In the genomic region with DNA sequence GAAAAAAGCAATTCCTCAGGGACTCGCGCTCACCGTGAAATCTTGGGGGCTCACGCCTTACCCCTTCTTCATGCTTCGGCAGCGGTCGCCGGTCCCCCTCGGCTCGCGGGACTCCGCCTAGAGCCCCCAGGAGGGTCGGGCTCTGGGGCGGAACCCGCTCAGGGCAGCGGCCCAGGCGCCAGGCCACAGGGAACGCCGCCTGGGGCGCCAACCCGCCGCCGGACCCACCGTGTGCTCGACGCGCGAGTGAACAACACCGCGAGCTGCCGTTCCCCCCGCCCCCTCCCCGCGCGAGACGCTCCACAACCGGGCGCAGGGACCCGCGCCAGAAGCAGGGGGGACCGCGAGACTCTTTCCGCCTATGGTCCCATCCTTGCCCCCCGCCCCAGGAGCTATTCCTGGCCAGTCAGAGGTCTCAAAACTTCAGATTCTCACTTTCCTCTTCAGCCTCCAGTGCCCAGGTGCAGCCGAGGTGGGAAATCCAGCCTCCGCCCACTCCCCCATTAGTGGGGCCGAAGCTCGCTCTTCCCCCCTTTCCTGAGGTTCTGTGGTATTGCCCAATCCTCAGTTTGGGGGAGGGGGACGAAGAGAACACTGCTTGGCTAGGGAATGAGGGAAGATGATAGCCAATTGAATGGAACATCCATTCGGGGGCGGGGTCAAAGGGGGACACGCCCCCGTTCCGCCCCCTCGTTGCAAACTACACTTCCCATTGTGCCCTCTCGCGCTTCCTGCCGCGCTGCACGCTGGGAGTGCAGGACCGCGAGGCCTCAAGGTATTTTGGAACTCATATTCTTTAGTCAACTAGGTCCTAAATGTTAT, we compare ENCODE assay signal across 8 cellular contexts. TPM values are rescaled to one million over a fixed set of nuclear protein-coding genes. Genes with fewer than 3 reads are reported as not detected.
DNase-seq lines count a peak whose midpoint lies in the region; ATAC-seq and TF ChIP-seq lines count a peak whose summit lies in the region.

A gene (minus strand): TSS at position 265 of the 822 bp plus-strand sequence. CDS start 52,069 bp downstream, outside the sequence.

- H4K20me1 ChIP-seq in SK-N-SH (ENCODE audit: insufficient read depth), result peaks cover 27% of the 10 kb centered on the region

- H3K9me3 ChIP-seq in SK-N-SH (no peaks in the 10 kb centered on the region), suprapubic skin (no peaks in the 10 kb centered on the region)

- H3K4me3 ChIP-seq in SK-N-SH (ENCODE audit: low read depth in 2 of 2, low read length in 1 of 2), result peak within 1 kb of the TSS; percentile 98 to 100
- H3K4me3 ChIP-seq in suprapubic skin, result peak within 1 kb of the TSS; percentile 72

- no peaks in the 10 kb centered on the region for H3K36me3 Mint-ChIP-seq in activated naive CD4-positive, alpha-beta T cell treated with anti-CD3 and anti-CD28 coated beads, Interleukin-2, amount 50 U/mL, for 72 hours

- H2AFZ ChIP-seq in SK-N-SH (ENCODE audit: low read depth), result peak within 1 kb of the TSS; percentile 99

- DNase-seq in GM04503 (ENCODE audit: low read depth), result peak; percentile 92
- DNase-seq in NCI-H1092 (lab: John Stamatoyannopoulos, UW), result peak; percentile 92
- DNase-seq in SK-N-SH, result peak; percentile 91
- DNase-seq in activated naive CD4-positive, alpha-beta T cell treated with anti-CD3 and anti-CD28 coated beads, Interleukin-2, amount 50 U/mL, for 72 hours (ENCODE audit: low spot score in 2 of 2), result peak; percentile 87 to 93
- peak; percentile 99 for DNase-seq in glomerular visceral epithelial cell (ENCODE audit: extremely low spot score)
- DNase-seq in occipital lobe (lab: John Stamatoyannopoulos, UW), result peak; percentile 94
- DNase-seq in suprapubic skin (ENCODE audit: low spot score in 2 of 2), result peak; percentile 94 to 95

- H3K27ac Mint-ChIP-seq in activated naive CD4-positive, alpha-beta T cell treated with anti-CD3 and anti-CD28 coated beads, Interleukin-2, amount 50 U/mL, for 72 hours, result peak within 1 kb of the TSS in 1 of 2 donors; percentile 57

- no peak for TF ChIP-seq CTCF in SK-N-SH (IDR thresholded peaks at IDR 0.05)
- no peak for TF ChIP-seq CTCF in suprapubic skin (IDR thresholded peaks at IDR 0.05)

- H3K79me2 ChIP-seq in SK-N-SH (ENCODE audit: insufficient read depth), result peaks cover 86% of the 10 kb centered on the region

- ATAC-seq in HG02610 (IDR thresholded peaks at IDR 0.05; ENCODE audit: unreplicated experiment), result peak; percentile 82
- ATAC-seq in activated naive CD4-positive, alpha-beta T cell treated with anti-CD3 and anti-CD28 coated beads, Interleukin-2, amount 50 U/mL, for 72 hours, result peak; percentile 88 to 93

- peaks cover 11 to 39% of the 10 kb centered on the region in 2 experiments for H3K4me1 ChIP-seq in SK-N-SH (ENCODE audit: control insufficient read depth in 1 of 2, insufficient read depth in 2 of 2, low read depth in 1 of 2, low read length in 1 of 2)
- peaks cover 45% of the 10 kb centered on the region for H3K4me1 ChIP-seq in suprapubic skin

- no peaks in the 10 kb centered on the region for H3K9me3 Mint-ChIP-seq in activated naive CD4-positive, alpha-beta T cell treated with anti-CD3 and anti-CD28 coated beads, Interleukin-2, amount 50 U/mL, for 72 hours

- peak within 1 kb of the TSS; percentile 99 for H3K9ac ChIP-seq in SK-N-SH

- peak in 1 of 2 donors; percentile 15 for TF ChIP-seq POLR2A in suprapubic skin (IDR thresholded peaks at IDR 0.05)

- POLR2A ChIA-PET in SK-N-SH (lab: Yijun Ruan, JAX), result interaction anchor here (0.9 to 1.2 kb wide), 4 partner anchors 11 to 210 kb away, joined by 3 to 5 read pairs (median 4); no protein-coding TSS in a partner anchor

- peaks cover 0 to 2% of the 10 kb centered on the region in 2 experiments for H3K36me3 ChIP-seq in SK-N-SH (replicated peaks in 1 of 2; ENCODE audit: control insufficient read depth in 1 of 2, insufficient read depth in 2 of 2, low read length in 1 of 2)
- H3K36me3 ChIP-seq in suprapubic skin, result no peaks in the 10 kb centered on the region

- peak within 1 kb of the TSS; percentile 85 for H3K4me2 ChIP-seq in SK-N-SH

- CTCF ChIA-PET in SK-N-SH (lab: Yijun Ruan, JAX), result interaction anchor here (0.6 to 7.3 kb wide), 14 partner anchors 12 to 476 kb away, joined by 3 to 63 read pairs (median 4); no protein-coding TSS in a partner anchor

- H3K27me3 ChIP-seq in SK-N-SH (ENCODE audit: insufficient read depth) (no peaks in the 10 kb centered on the region), suprapubic skin (no peaks in the 10 kb centered on the region)

- H3K27ac ChIP-seq in SK-N-SH (ENCODE audit: low read depth in 2 of 2, low read length in 1 of 2), result peak within 1 kb of the TSS; percentile 94 to 99
- H3K27ac ChIP-seq in suprapubic skin, result peak within 1 kb of the TSS; percentile 80

- peak in 1 of 2 experiments; percentile 40; a peak in 1 of 4 replicates for TF ChIP-seq EP300 in SK-N-SH (IDR thresholded peaks at IDR 0.05; ENCODE audit: borderline replicate concordance in 1 of 2, low read depth in 1 of 2, low read length in 1 of 2)
- TF ChIP-seq EP300 in suprapubic skin (IDR thresholded peaks at IDR 0.05), result no peak

- H3F3A ChIP-seq in SK-N-SH (replicated peaks; ENCODE audit: insufficient read depth), result no peaks in the 10 kb centered on the region

- no peak for TF ChIP-seq RAD21 in SK-N-SH (IDR thresholded peaks at IDR 0.05; ENCODE audit: low read length)

- no peaks in the 10 kb centered on the region; the same call in 1 of the 2 replicates for H3K9me2 ChIP-seq in SK-N-SH

- WGBS in SK-N-SH (ENCODE audit: low lambda C conversion rate), result 1% methylated on average over 33 of the region's 62 CpGs
- 1% methylated on average over 18 of the region's 62 CpGs for WGBS in suprapubic skin

TF ChIP-seq in SK-N-SH, 30 proteins besides CTCF, POLR2A, EP300 and RAD21 (continues in another document):
- TF ChIP-seq GABPA (IDR thresholded peaks at IDR 0.05; ENCODE audit: low read depth), result peak; percentile 84
- no peak; the same call in 1 of the 2 replicates for TF ChIP-seq RCOR1 (IDR thresholded peaks at IDR 0.05; ENCODE audit: low read length)
- no peak; the same call in 1 of the 2 replicates for TF ChIP-seq NFIC (IDR thresholded peaks at IDR 0.05; ENCODE audit: borderline replicate concordance)
- TF ChIP-seq, protein P1, sequence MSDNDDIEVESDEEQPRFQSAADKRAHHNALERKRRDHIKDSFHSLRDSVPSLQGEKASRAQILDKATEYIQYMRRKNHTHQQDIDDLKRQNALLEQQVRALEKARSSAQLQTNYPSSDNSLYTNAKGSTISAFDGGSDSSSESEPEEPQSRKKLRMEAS (IDR thresholded peaks at IDR 0.05; ENCODE audit: low read depth), result peak; percentile 78
- peak; percentile 75 for TF ChIP-seq ELF1 (IDR thresholded peaks at IDR 0.05)
- TF ChIP-seq, protein P2, sequence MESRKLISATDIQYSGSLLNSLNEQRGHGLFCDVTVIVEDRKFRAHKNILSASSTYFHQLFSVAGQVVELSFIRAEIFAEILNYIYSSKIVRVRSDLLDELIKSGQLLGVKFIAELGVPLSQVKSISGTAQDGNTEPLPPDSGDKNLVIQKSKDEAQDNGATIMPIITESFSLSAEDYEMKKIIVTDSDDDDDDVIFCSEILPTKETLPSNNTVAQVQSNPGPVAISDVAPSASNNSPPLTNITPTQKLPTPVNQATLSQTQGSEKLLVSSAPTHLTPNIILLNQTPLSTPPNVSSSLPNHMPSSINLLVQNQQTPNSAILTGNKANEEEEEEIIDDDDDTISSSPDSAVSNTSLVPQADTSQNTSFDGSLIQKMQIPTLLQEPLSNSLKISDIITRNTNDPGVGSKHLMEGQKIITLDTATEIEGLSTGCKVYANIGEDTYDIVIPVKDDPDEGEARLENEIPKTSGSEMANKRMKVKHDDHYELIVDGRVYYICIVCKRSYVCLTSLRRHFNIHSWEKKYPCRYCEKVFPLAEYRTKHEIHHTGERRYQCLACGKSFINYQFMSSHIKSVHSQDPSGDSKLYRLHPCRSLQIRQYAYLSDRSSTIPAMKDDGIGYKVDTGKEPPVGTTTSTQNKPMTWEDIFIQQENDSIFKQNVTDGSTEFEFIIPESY (IDR thresholded peaks at IDR 0.05; ENCODE audit: borderline replicate concordance, low read depth), result peak; percentile 86; the same call in 1 of the 2 replicates
- TF ChIP-seq RXRA (IDR thresholded peaks at IDR 0.05; ENCODE audit: borderline replicate concordance, low read depth), result no peak
- TF ChIP-seq TCF12 (IDR thresholded peaks at IDR 0.05), result 0 out of 2 replicates have a peak, but pooled peaks have one; percentile 16
- peak; percentile 46 for TF ChIP-seq JUND (IDR thresholded peaks at IDR 0.05)
- TF ChIP-seq EZH2phosphoT487 (IDR thresholded peaks at IDR 0.05; ENCODE audit: borderline replicate concordance, low read depth), result no peak
- TF ChIP-seq, protein P3, sequence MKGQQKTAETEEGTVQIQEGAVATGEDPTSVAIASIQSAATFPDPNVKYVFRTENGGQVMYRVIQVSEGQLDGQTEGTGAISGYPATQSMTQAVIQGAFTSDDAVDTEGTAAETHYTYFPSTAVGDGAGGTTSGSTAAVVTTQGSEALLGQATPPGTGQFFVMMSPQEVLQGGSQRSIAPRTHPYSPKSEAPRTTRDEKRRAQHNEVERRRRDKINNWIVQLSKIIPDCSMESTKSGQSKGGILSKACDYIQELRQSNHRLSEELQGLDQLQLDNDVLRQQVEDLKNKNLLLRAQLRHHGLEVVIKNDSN (IDR thresholded peaks at IDR 0.05; ENCODE audit: borderline replicate concordance, low read depth), result no peak
- no peak for TF ChIP-seq GATA2 (CRISPR knock-in tag; IDR thresholded peaks at IDR 0.05)
- 0 out of 2 replicates have a peak, but pooled peaks have one; percentile 6 for TF ChIP-seq FOXM1 (IDR thresholded peaks at IDR 0.05; ENCODE audit: low read depth)
- TF ChIP-seq, protein P4, sequence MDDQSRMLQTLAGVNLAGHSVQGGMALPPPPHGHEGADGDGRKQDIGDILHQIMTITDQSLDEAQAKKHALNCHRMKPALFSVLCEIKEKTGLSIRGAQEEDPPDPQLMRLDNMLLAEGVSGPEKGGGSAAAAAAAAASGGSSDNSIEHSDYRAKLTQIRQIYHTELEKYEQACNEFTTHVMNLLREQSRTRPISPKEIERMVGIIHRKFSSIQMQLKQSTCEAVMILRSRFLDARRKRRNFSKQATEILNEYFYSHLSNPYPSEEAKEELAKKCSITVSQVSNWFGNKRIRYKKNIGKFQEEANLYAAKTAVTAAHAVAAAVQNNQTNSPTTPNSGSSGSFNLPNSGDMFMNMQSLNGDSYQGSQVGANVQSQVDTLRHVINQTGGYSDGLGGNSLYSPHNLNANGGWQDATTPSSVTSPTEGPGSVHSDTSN (IDR thresholded peaks at IDR 0.05), result peak; percentile 13; the same call in 1 of the 2 replicates

RNA-seq across cellular contexts. Expression of the gene that starts here (rescaled TPM):
- polyA plus RNA-seq in SK-N-SH (2012; rRNA removed), result 31.4 and 35.9 TPM in 2 replicates
- polyA plus RNA-seq in SK-N-SH (2012; cell fraction: cytosol; rRNA removed), result 40.9 and 43.3 TPM in 2 replicates
- polyA plus RNA-seq in SK-N-SH (2012; cell fraction: nucleus; rRNA removed), result 17.4 and 28.4 TPM in 2 replicates
- total RNA-seq in activated naive CD4-positive, alpha-beta T cell treated with anti-CD3 and anti-CD28 coated beads, Interleukin-2, amount 50 U/mL, for 72 hours, result 1 to 10 TPM; 3.9 to 4.3 TPM
- total RNA-seq in occipital lobe (88.3 TPM), suprapubic skin (10 to 100 TPM in 1 of 4 donors, 1 to 10 TPM in 3; 5.9 to 10.9 (median 6.2) TPM)

Comparison
In these comparisons a context has a peak if more than half of its experiments do, and no peak if none do; other contexts are left out.
1. Peak in every context shown above with its lines: DNase-seq, ATAC-seq, H3K4me3 ChIP-seq and H3K27ac ChIP-seq.